8 cellular contexts compared by ENCODE assay signal in the genomic region with DNA sequence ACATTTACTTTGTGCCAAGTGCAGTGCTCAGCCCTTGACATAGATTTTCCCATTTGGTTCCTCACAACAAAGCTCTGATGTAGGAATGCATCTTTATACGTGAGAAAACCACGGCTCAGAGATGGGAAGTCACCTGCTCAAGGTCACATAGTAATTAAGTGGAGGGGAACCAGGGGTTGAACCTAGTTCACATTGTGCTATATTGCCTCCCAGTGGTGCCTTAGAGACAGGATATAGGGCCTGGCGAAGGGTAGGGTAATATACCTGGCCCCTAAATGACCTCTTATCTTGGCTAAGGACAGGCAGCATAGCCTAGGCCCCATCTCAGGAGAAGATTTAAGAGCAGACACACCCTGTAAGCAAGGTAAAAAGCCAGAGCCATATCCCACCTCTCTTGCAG.
DNase-seq lines count a peak whose midpoint lies in the region; ATAC-seq and TF ChIP-seq lines count a peak whose summit lies in the region.

No MANE protein-coding gene starts in this region.

- no peaks in the 10 kb centered on the region for H3K36me3 ChIP-seq in mucosa of descending colon (ENCODE audit: low read depth)

- DNase-seq in activated T-cell treated with anti-CD3 and anti-CD28 coated beads for 4 hours: peak; percentile 32
- peak in 1 of 3 donors; percentile 50 for DNase-seq in mucosa of descending colon
- DNase-seq in NCI-H1092 treated with DMSO at 0.1 percent for 48 hours (lab: John Stamatoyannopoulos, UW): no peak
- no peak for DNase-seq in HCEC 1CT
- DNase-seq in mucosa of gallbladder (ENCODE audit: low spot score): no peak

- ATAC-seq in GM18861 (IDR thresholded peaks at IDR 0.05; ENCODE audit: unreplicated experiment) (peak; percentile 64), HG03103 (IDR thresholded peaks at IDR 0.05; ENCODE audit: low read depth, unreplicated experiment) (peak; percentile 74), mucosa of descending colon (peak; percentile 80), HG03139 (IDR thresholded peaks at IDR 0.05; ENCODE audit: unreplicated experiment) (no peak)

- intact Hi-C loops in mucosa of descending colon (cut with DNase I, micrococcal nuclease): no loop called here

- peaks cover 16% of the 10 kb centered on the region for H3K4me1 ChIP-seq in mucosa of descending colon (ENCODE audit: low read depth)

- H3K9me3 ChIP-seq in mucosa of descending colon: no peaks in the 10 kb centered on the region

- no peak overlapping the region for H3K4me3 ChIP-seq in mucosa of descending colon

- no peak for TF ChIP-seq CTCF in mucosa of descending colon (IDR thresholded peaks at IDR 0.05)
